17 cellular contexts compared by ENCODE assay signal in the genomic region with DNA sequence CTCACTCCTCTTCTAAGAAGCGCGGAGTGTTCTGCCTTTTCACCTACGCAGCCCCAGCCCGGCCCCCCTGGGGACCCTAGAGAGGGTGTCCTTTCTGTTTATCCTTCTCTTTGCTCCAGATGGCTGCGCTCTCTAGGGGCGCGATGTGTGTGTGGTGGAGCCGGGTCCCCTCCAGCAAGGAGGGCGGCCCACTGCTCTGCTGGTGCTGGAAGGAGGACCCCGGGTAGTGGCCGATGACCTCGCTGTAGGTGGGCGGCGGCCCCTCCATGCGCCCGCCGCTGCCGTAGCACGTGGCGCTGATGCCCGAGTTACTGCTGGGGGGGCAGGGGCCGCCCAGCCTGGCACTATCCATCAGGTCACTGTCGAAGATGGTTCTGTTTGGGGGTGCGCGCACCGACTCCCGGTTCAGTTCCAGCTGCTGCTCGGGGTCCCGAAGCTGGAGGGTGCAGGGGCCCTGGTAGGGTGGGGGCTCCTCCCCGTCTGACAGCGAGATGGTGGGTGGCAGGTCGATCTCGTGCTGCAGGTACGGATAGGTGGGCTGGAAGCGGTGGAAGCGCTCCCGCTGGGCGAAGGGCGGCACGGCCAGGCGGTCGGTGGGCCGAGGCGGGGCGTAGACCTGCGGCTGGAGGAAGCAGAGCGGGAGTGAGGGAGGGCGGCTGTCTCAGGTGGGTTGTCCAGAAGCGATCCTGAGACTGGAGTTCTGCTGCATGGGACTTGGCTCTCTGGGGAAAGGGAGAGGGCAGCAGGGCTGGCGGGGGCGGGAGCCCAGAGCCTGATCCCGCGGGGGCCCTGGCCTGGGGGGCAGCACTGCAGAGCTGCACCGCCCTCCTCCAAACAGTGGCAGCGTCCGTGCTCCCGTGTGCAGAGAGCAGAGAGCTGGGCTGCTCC. TPM values are rescaled to one million over a fixed set of nuclear protein-coding genes. Genes with fewer than 3 reads are reported as not detected.
DNase-seq lines count a peak whose midpoint lies in the region; ATAC-seq and TF ChIP-seq lines count a peak whose summit lies in the region.
"Had no signal": no experiment of that assay in that cellular context is flagged by ENCODE, and none has a peak within 500 bp of the region (broad histone marks: within the 10 kb centered on the region; RNA-seq: fewer than 3 reads in every experiment).

No MANE protein-coding gene starts in this region.

- H3K4me2 ChIP-seq in DND-41 (ENCODE audit: insufficient read depth, low read length) (no peak overlapping the region), trophoblast cell (ENCODE audit: low read length) (no peak overlapping the region)
- H3K4me2 ChIP-seq: BLaER1 treated with 17β-estradiol and CSF1 and Interleukin-3, amounts not matched to agents 10 nM and 100 nM had no signal

- no peaks in the 10 kb centered on the region for H3K79me2 ChIP-seq in DND-41 (ENCODE audit: insufficient read depth, low read length)
- no peaks in the 10 kb centered on the region for H3K79me2 ChIP-seq in trophoblast cell (ENCODE audit: control insufficient read depth, insufficient read depth, low read length, poor library complexity)

- no peak overlapping the region for H2BK120ac ChIP-seq in trophoblast cell (ENCODE audit: insufficient read depth, low read length, poor library complexity)

- H4K12ac ChIP-seq in trophoblast cell (ENCODE audit: low read depth, low read length): no peak overlapping the region

- no peak overlapping the region for H4K8ac ChIP-seq in trophoblast cell (ENCODE audit: low read depth, low read length)

- H3K4me1 ChIP-seq in DND-41 (ENCODE audit: insufficient read depth, low read length) (no peaks in the 10 kb centered on the region), Peyer's patch (peaks cover 0 to 6% (median 0%) of the 10 kb centered on the region in 4 donors), trophoblast cell (ENCODE audit: control insufficient read depth in 1 of 2, insufficient read depth in 2 of 2, low read length in 2 of 2) (peaks cover 16 to 18% of the 10 kb centered on the region in 2 experiments)

- DNase-seq in DND-41: peak; percentile 11
- peak; percentile 9 to 43 (median 34) for DNase-seq in Peyer's patch
- peak; percentile 72 for DNase-seq in cardiac septum (ENCODE audit: low spot score)
- DNase-seq in trophoblast cell: no peak
- no peak for DNase-seq in NCI-H510A (lab: John Stamatoyannopoulos, UW)
- no peak for DNase-seq in NCI-H2107 treated with DMSO at 0.1 percent for 48 hours (lab: John Stamatoyannopoulos, UW; ENCODE audit: unreplicated experiment)
- DNase-seq: activated CD4-positive, CD25-positive, alpha-beta regulatory T cell; activated T-cell treated with anti-CD3 and anti-CD28 coated beads, Interleukin-2, amount 50 U/mL, for 72 hours; anterior cingulate cortex; midbrain; NCI-H2107; SW 1271 had no signal

- no peak overlapping the region for H2AK5ac ChIP-seq in trophoblast cell (ENCODE audit: low read length)

- no peak overlapping the region for H3K4ac ChIP-seq in trophoblast cell (ENCODE audit: low read depth, low read length)

- no peak overlapping the region for H3K23ac ChIP-seq in trophoblast cell (ENCODE audit: low read length)

- H3K36me3 ChIP-seq in DND-41 (ENCODE audit: insufficient read depth, low read length) (no peaks in the 10 kb centered on the region), Peyer's patch (peaks cover 0 to 29% (median 0%) of the 10 kb centered on the region in 3 donors), trophoblast cell (ENCODE audit: control insufficient read depth in 1 of 2, insufficient read depth in 2 of 2, low read length in 2 of 2) (peaks cover 55 to 57% of the 10 kb centered on the region in 2 experiments)

- H4K20me1 ChIP-seq in DND-41 (ENCODE audit: insufficient read depth, low read length): peaks cover 39% of the 10 kb centered on the region

- H3K27me3 ChIP-seq in DND-41 (ENCODE audit: insufficient read depth, low read length, poor library complexity) (peaks cover 45% of the 10 kb centered on the region), Peyer's patch (no peaks in the 10 kb centered on the region), trophoblast cell (ENCODE audit: insufficient read depth, low read length) (no peaks in the 10 kb centered on the region)
- H3K27me3 ChIP-seq: BLaER1 treated with 17β-estradiol and CSF1 and Interleukin-3, amounts not matched to agents 10 nM and 100 nM had no signal

- H3K9ac ChIP-seq in DND-41 (ENCODE audit: low read depth, low read length): no peak overlapping the region
- no peak overlapping the region for H3K9ac ChIP-seq in trophoblast cell (ENCODE audit: low read length)
- H3K9ac ChIP-seq: BLaER1 treated with 17β-estradiol and CSF1 and Interleukin-3, amounts not matched to agents 10 nM and 100 nM had no signal

- H2AFZ ChIP-seq in DND-41 (ENCODE audit: low read depth, low read length) (no peak overlapping the region), trophoblast cell (ENCODE audit: insufficient read depth, low read length, poor library complexity) (no peak overlapping the region)

- H3K79me1 ChIP-seq in trophoblast cell (ENCODE audit: low read length): no peaks in the 10 kb centered on the region

- no peak overlapping the region for H3K27ac ChIP-seq in DND-41 (ENCODE audit: low read length)
- no peak overlapping the region for H3K27ac ChIP-seq in Peyer's patch
- H3K27ac ChIP-seq in trophoblast cell (ENCODE audit: low read depth, low read length): no peak overlapping the region
- H3K27ac ChIP-seq: BLaER1 treated with 17β-estradiol and CSF1 and Interleukin-3, amounts not matched to agents 10 nM and 100 nM had no signal

- WGBS in trophoblast cell (ENCODE audit: extremely low coverage, insufficient coverage, insufficient read length): no CpG with 5 or more reads among the region's 57 CpGs

- H3K9me3 ChIP-seq in DND-41 (ENCODE audit: insufficient read depth, low read length, severe bottlenecking) (no peaks in the 10 kb centered on the region), Peyer's patch (no peaks in the 10 kb centered on the region), trophoblast cell (ENCODE audit: insufficient read depth, low read depth, low read length) (peaks cover 2% of the 10 kb centered on the region)
- H3K9me3 ChIP-seq: BLaER1 treated with 17β-estradiol and CSF1 and Interleukin-3, amounts not matched to agents 10 nM and 100 nM had no signal

- no peak overlapping the region for H2BK12ac ChIP-seq in trophoblast cell (ENCODE audit: low read length)

- H3K14ac ChIP-seq in trophoblast cell (ENCODE audit: low read length): no peak overlapping the region

- H3K18ac ChIP-seq in trophoblast cell (ENCODE audit: low read length): no peak overlapping the region

- no peak overlapping the region for H2BK5ac ChIP-seq in trophoblast cell (ENCODE audit: low read depth, low read length, poor library complexity)

- no peak overlapping the region for H3K4me3 ChIP-seq in DND-41 (ENCODE audit: low read depth in 1 of 2, low read length in 2 of 2)
- no peak overlapping the region for H3K4me3 ChIP-seq in Peyer's patch
- peak overlapping the region; percentile 39 for H3K4me3 ChIP-seq in trophoblast cell (ENCODE audit: low read depth, low read length)
- H3K4me3 ChIP-seq: BLaER1 treated with 17β-estradiol and CSF1 and Interleukin-3, amounts not matched to agents 10 nM and 100 nM had no signal

- TF ChIP-seq CTCF in DND-41 (IDR thresholded peaks at IDR 0.05; ENCODE audit: borderline replicate concordance, extremely low read depth, low read length, poor library complexity, severe bottlenecking) (no peak), Peyer's patch (IDR thresholded peaks at IDR 0.05) (no peak)

- no peak for TF ChIP-seq POLR2A in Peyer's patch (IDR thresholded peaks at IDR 0.05)

- intact Hi-C loops in cardiac septum (cut with DNase I): no loop called here

- no peak overlapping the region for H4K91ac ChIP-seq in trophoblast cell (ENCODE audit: low read depth, low read length)

- ATAC-seq in DND-41 (ENCODE audit: insufficient read depth, low read depth): no peak
- ATAC-seq in GM18520 (IDR thresholded peaks at IDR 0.05; ENCODE audit: unreplicated experiment): no peak
- no peak for ATAC-seq in HG02763 (IDR thresholded peaks at IDR 0.05; ENCODE audit: unreplicated experiment)
- ATAC-seq: activated T-cell treated with anti-CD3 and anti-CD28 coated beads, Interleukin-2, amount 50 U/mL, for 72 hours had no signal

RNA-seq across cellular contexts. Expression of gene ZBP1, which starts 32.0 kb away (rescaled TPM):
- total RNA-seq in Peyer's patch: 10 to 100 TPM in 1 of 4 donors, 1 to 10 TPM in 2, not detected in 1; 2.3 to 14.0 (median 9.8) TPM
- 0.43 TPM for total RNA-seq in cardiac septum
- not detected in 2 replicates for polyA plus RNA-seq in trophoblast cell (2013)
- total RNA-seq: dermis microvascular lymphatic vessel endothelial cell, H9 had no signal

RNA-seq across cellular contexts. Expression of gene PMEPA1, which starts 57.6 kb away (rescaled TPM):
- total RNA-seq in Peyer's patch: 1 to 10 TPM; 3.3 to 5.5 (median 4.6) TPM
- 34.8 TPM for total RNA-seq in cardiac septum
- 43.9 and 46.9 TPM in 2 replicates for polyA plus RNA-seq in trophoblast cell (2013)

Comparison
In these comparisons a context has a peak if more than half of its experiments do, and no peak if none do; other contexts are left out.
1. DNase-seq: peak in DND-41 (single experiment), Peyer's patch (3 of 3) and cardiac septum (single experiment); none in trophoblast cell (0 of 2), NCI-H510A (single experiment) and NCI-H2107 treated with DMSO at 0.1 percent for 48 hours (single experiment).